In genomic region chr16:67806428-67807147, GRCh38 we compare ENCODE assay signal across 8 cellular contexts. TPM values are rescaled to one million over a fixed set of nuclear protein-coding genes. Genes with fewer than 3 reads are reported as not detected.
A peak's percentile ranks its signal among the peaks of the same experiment; 100 is the strongest.
DNase-seq lines count a peak whose midpoint lies in the region; ATAC-seq and TF ChIP-seq lines count a peak whose summit lies in the region.

TSS of gene RANBP10 (minus strand) at chr16:67806560. CDS start at chr16:67806536, 24 bp downstream.
TSS of gene TSNAXIP1 (plus strand) at chr16:67806889. CDS start at chr16:67807150, 261 bp downstream.

- no peaks in the 10 kb centered on the region; the same call in 1 of the 2 replicates for H3K36me3 ChIP-seq in ES-I3 (ENCODE audit: insufficient read depth, low read length)

- no peak within 1 kb of the TSS for H3K56ac ChIP-seq in H9 (ENCODE audit: insufficient read length, low read depth, low read length)

- peak; percentile 99 for DNase-seq in H9
- DNase-seq in M059J (ENCODE audit: low read depth): peak; percentile 100
- peak; percentile 99 for DNase-seq in activated effector memory CD4-positive, alpha-beta T cell treated with anti-CD3 and anti-CD28 coated beads, Interleukin-2, amount 50 U/mL, for 16 hours
- DNase-seq in fibroblast of the aortic adventitia (ENCODE audit: low read depth): peak; percentile 99
- DNase-seq in natural killer cell treated with Interleukin-12 subunit alpha and Interleukin-12 subunit beta and Interleukin-15 and Interleukin-18, amount 100 ng/mL, for 72 hours (ENCODE audit: low spot score): peak; percentile 98
- DNase-seq in stimulated activated naive CD4-positive, alpha-beta T cell treated with Interleukin-2 at 50 U/mL for 16 hours (lab: John Stamatoyannopoulos, UW): peak; percentile 98

- no CpG with 5 or more reads among the region's 54 CpGs for WGBS in H9 (ENCODE audit: extremely low coverage, insufficient read length, low lambda C conversion rate)

- H3T11ph ChIP-seq in H9 (ENCODE audit: low read length): no peak within 1 kb of the TSS

- H3K4me2 ChIP-seq in H9 (ENCODE audit: insufficient read depth, insufficient read length, low read length): peak within 1 kb of the TSS; percentile 88

- peak within 1 kb of the TSS; percentile 52 for H3K18ac ChIP-seq in H9 (ENCODE audit: insufficient read length, low read depth, low read length)

- H3K9ac ChIP-seq in ES-I3 (ENCODE audit: low read depth, low read length) (peak within 1 kb of the TSS; percentile 89), H9 (ENCODE audit: extremely low read depth, insufficient read length, low read length) (peak within 1 kb of the TSS; percentile 80)

- TF ChIP-seq POLR2A in Raji (IDR thresholded peaks at IDR 0.05; ENCODE audit: insufficient read depth, low read depth, low read length): peak; percentile 80

- no peak within 1 kb of the TSS for H4K8ac ChIP-seq in H9 (replicated peaks; ENCODE audit: insufficient read length, low read depth, low read length)

- H2AFZ ChIP-seq in H9 (ENCODE audit: low read length): no peak within 1 kb of the TSS

- H3K23me2 ChIP-seq in H9 (ENCODE audit: insufficient read length, low read depth, low read length, poor library complexity, severe bottlenecking): peaks cover 7% of the 10 kb centered on the region

- H3K36me3 Mint-ChIP-seq in H9 (ENCODE audit: insufficient read depth in 1 of 3, low read depth in 3 of 3): peaks cover 11 to 32% (median 21%) of the 10 kb centered on the region in 3 experiments; a peak in 6 of 7 replicates
- H3K36me3 Mint-ChIP-seq in natural killer cell treated with Interleukin-12 subunit alpha and Interleukin-12 subunit beta and Interleukin-15 and Interleukin-18, amount 100 ng/mL, for 72 hours: no peaks in the 10 kb centered on the region

- no peak within 1 kb of the TSS for H2BK20ac ChIP-seq in H9 (ENCODE audit: low read depth, low read length, poor library complexity, severe bottlenecking)

- H3K27me3 ChIP-seq in H9 (ENCODE audit: insufficient read depth, low read length): no peaks in the 10 kb centered on the region

- H4K91ac ChIP-seq in H9 (ENCODE audit: insufficient read length, low read depth, low read length): no peak within 1 kb of the TSS

- H2BK15ac ChIP-seq in H9 (ENCODE audit: low read depth, low read length): no peak within 1 kb of the TSS

- H2BK12ac ChIP-seq in H9 (ENCODE audit: insufficient read length, low read depth, low read length): no peak within 1 kb of the TSS

- H3K4me3 ChIP-seq in fibroblast of the aortic adventitia (ENCODE audit: low read depth, low read length): peak within 1 kb of the TSS; percentile 97

- no peak within 1 kb of the TSS for H2AK5ac ChIP-seq in H9 (ENCODE audit: insufficient read length, low read length)

- no peak within 1 kb of the TSS for H3K4ac ChIP-seq in H9 (ENCODE audit: low read depth, low read length)

- H3K9me3 Mint-ChIP-seq in H9: no peaks in the 10 kb centered on the region
- no peaks in the 10 kb centered on the region for H3K9me3 Mint-ChIP-seq in natural killer cell treated with Interleukin-12 subunit alpha and Interleukin-12 subunit beta and Interleukin-15 and Interleukin-18, amount 100 ng/mL, for 72 hours

- no peak within 1 kb of the TSS for H2BK120ac ChIP-seq in H9 (ENCODE audit: low read depth, low read length, poor library complexity, severe bottlenecking)

- H4K5ac ChIP-seq in H9 (ENCODE audit: insufficient read length, low read depth, low read length): no peak within 1 kb of the TSS

- no peak within 1 kb of the TSS for H3K27ac ChIP-seq in H9 (ENCODE audit: insufficient read length, low read depth, low read length)

- H3K4me1 Mint-ChIP-seq in H9: peaks cover 10 to 14% of the 10 kb centered on the region in 2 experiments
- peaks cover 33 to 36% of the 10 kb centered on the region in 2 donors for H3K4me1 Mint-ChIP-seq in natural killer cell treated with Interleukin-12 subunit alpha and Interleukin-12 subunit beta and Interleukin-15 and Interleukin-18, amount 100 ng/mL, for 72 hours (ENCODE audit: low read depth in 2 of 2)

- peaks cover 3% of the 10 kb centered on the region for H3K79me1 ChIP-seq in H9 (ENCODE audit: insufficient read depth, low read depth, low read length, poor library complexity, severe bottlenecking)

- peak within 1 kb of the TSS; percentile 91 to 100 (median 99) for H3K27ac Mint-ChIP-seq in H9
- peak within 1 kb of the TSS; percentile 49 to 86 for H3K27ac Mint-ChIP-seq in natural killer cell treated with Interleukin-12 subunit alpha and Interleukin-12 subunit beta and Interleukin-15 and Interleukin-18, amount 100 ng/mL, for 72 hours

- H3K9me3 ChIP-seq in ES-I3 (ENCODE audit: control insufficient read depth, insufficient read depth, low read length) (no peaks in the 10 kb centered on the region), H9 (ENCODE audit: control insufficient read depth, low read depth, low read length) (no peaks in the 10 kb centered on the region)

- peak within 1 kb of the TSS; percentile 92 to 94 for H3K4me3 Mint-ChIP-seq in H9
- H3K4me3 Mint-ChIP-seq in natural killer cell treated with Interleukin-12 subunit alpha and Interleukin-12 subunit beta and Interleukin-15 and Interleukin-18, amount 100 ng/mL, for 72 hours: peak within 1 kb of the TSS; percentile 83

- TF ChIP-seq CTCF in H9 (conservative IDR thresholded peaks at IDR 0.05): no peak
- TF ChIP-seq CTCF in fibroblast of the aortic adventitia (IDR thresholded peaks at IDR 0.05; ENCODE audit: insufficient read depth, low read length): no peak

- peak; percentile 97 to 98 for ATAC-seq in natural killer cell treated with Interleukin-12 subunit alpha and Interleukin-12 subunit beta and Interleukin-15 and Interleukin-18, amount 100 ng/mL, for 72 hours

- peaks cover 6% of the 10 kb centered on the region; the same call in 1 of the 2 replicates for H3K4me1 ChIP-seq in ES-I3 (ENCODE audit: insufficient read depth, low read length)
- H3K4me1 ChIP-seq in H9 (ENCODE audit: insufficient read depth, low read length): 0 out of 2 replicates have a peak, but pooled peaks cover 3% of the 10 kb centered on the region

- no peaks in the 10 kb centered on the region for H3K27me3 Mint-ChIP-seq in H9 (ENCODE audit: low read depth)
- no peaks in the 10 kb centered on the region for H3K27me3 Mint-ChIP-seq in natural killer cell treated with Interleukin-12 subunit alpha and Interleukin-12 subunit beta and Interleukin-15 and Interleukin-18, amount 100 ng/mL, for 72 hours

- no peak within 1 kb of the TSS for H2BK5ac ChIP-seq in H9 (ENCODE audit: insufficient read length, low read length)

- H4K20me1 ChIP-seq in H9 (ENCODE audit: control insufficient read depth, insufficient read depth, insufficient read length): no peaks in the 10 kb centered on the region

- H3K23ac ChIP-seq in H9 (ENCODE audit: insufficient read length, low read depth, low read length): no peak within 1 kb of the TSS

- H3K14ac ChIP-seq in H9 (ENCODE audit: insufficient read depth, low read length): peak within 1 kb of the TSS; percentile 49; the same call in 1 of the 2 replicates

- peaks cover 2% of the 10 kb centered on the region; the same call in 1 of the 2 replicates for H3K79me2 ChIP-seq in H9 (ENCODE audit: insufficient read depth, low read length)

RNA-seq across cellular contexts. Expression of gene RANBP10, which starts in this region (rescaled TPM):
- total RNA-seq in H9 (2021) (15.5 and 15.6 TPM in 2 replicates), fibroblast of the aortic adventitia (ENCODE audit: low replicate concordance) (3.1 and 6.4 TPM in 2 replicates)
- total RNA-seq in M059J (2014; rRNA removed; shearing (Covaris generic)): 3.6 and 5.4 TPM in 2 replicates
- total RNA-seq in natural killer cell treated with Interleukin-12 subunit alpha and Interleukin-12 subunit beta and Interleukin-15 and Interleukin-18, amount 100 ng/mL, for 72 hours: 10 to 100 TPM; 28.0 to 31.0 TPM

RNA-seq across cellular contexts. Expression of gene TSNAXIP1, which starts in this region (rescaled TPM):
- total RNA-seq in H9 (2021) (1.1 and 1.3 TPM in 2 replicates), fibroblast of the aortic adventitia (ENCODE audit: low replicate concordance) (0.99 and 1.8 TPM in 2 replicates)
- total RNA-seq in M059J (2014; rRNA removed; shearing (Covaris generic)): 0.12 and 0.39 TPM in 2 replicates
- 1 to 10 TPM in 1 of 2 donors, under 1 TPM in 1; 0.24 to 1.1 TPM for total RNA-seq in natural killer cell treated with Interleukin-12 subunit alpha and Interleukin-12 subunit beta and Interleukin-15 and Interleukin-18, amount 100 ng/mL, for 72 hours
